Comparison of ENCODE assay signal across 1 cellular context in genomic region chr1:113858982-113859381, GRCh38.
TF ChIP-seq lines count a peak whose summit lies in the region.

No MANE protein-coding gene starts in this region.

TF ChIP-seq in HepG2, 621 proteins besides CTCF, POLR2A, EP300 and RAD21:
- TF ChIP-seq CSRNP2 (CRISPR knock-in tag; conservative IDR thresholded peaks at IDR 0.05; ENCODE audit: low read depth) = no peak
- peak; percentile 79 for TF ChIP-seq MAFF (IDR thresholded peaks at IDR 0.05; ENCODE audit: low read depth, low read length)
- no peak for TF ChIP-seq SRSF4 (IDR thresholded peaks at IDR 0.05; ENCODE audit: low read depth, low read length, poor library complexity, severe bottlenecking)
- TF ChIP-seq NFYB (CRISPR knock-in tag; IDR thresholded peaks at IDR 0.05) = no peak
- no peak for TF ChIP-seq NR2F6 (IDR thresholded peaks at IDR 0.05)
- TF ChIP-seq NR2F6 (CRISPR knock-in tag; IDR thresholded peaks at IDR 0.05) = no peak
- TF ChIP-seq PRDM10 (CRISPR knock-in tag; IDR thresholded peaks at IDR 0.05; ENCODE audit: low read depth) = no peak
- no peak for TF ChIP-seq SIX1 (CRISPR knock-in tag; IDR thresholded peaks at IDR 0.05; ENCODE audit: borderline replicate concordance)
- no peak for TF ChIP-seq ZNF562 (CRISPR knock-in tag; IDR thresholded peaks at IDR 0.05; ENCODE audit: borderline replicate concordance)
- TF ChIP-seq MAFK (conservative IDR thresholded peaks at IDR 0.05 in 1 of 2, IDR thresholded peaks at IDR 0.05 in 1 of 2; ENCODE audit: low read length in 2 of 2) = peak; percentile 71 to 90
- TF ChIP-seq ZNF251 (CRISPR knock-in tag; IDR thresholded peaks at IDR 0.05) = no peak
